14 cellular contexts compared by ENCODE assay signal in genomic region chr11:69102732-69103615, GRCh38. TPM values are rescaled to one million over a fixed set of nuclear protein-coding genes. Genes with fewer than 3 reads are reported as not detected.
DNase-seq lines count a peak whose midpoint lies in the region; FAIRE-seq and TF ChIP-seq lines count a peak whose summit lies in the region.
"Had no signal": no experiment of that assay in that cellular context is flagged by ENCODE, and none has a peak within 500 bp of the region (broad histone marks: within the 10 kb centered on the region; RNA-seq: fewer than 3 reads in every experiment).

No MANE protein-coding gene starts in this region.

- H3K36me3 Mint-ChIP-seq in astrocyte (ENCODE audit: low read depth, unreplicated experiment): peaks cover 2% of the 10 kb centered on the region
- H3K36me3 Mint-ChIP-seq in mesothelial cell of epicardium: no peaks in the 10 kb centered on the region
- H3K36me3 Mint-ChIP-seq: T-cell had no signal

- H3K79me2 ChIP-seq in astrocyte (ENCODE audit: insufficient read depth, low read length): no peaks in the 10 kb centered on the region
- H3K79me2 ChIP-seq: parathyroid adenoma had no signal

- H3K4me3 ChIP-seq in astrocyte (ENCODE audit: insufficient read depth, low read depth, low read length) (no peak overlapping the region), stomach (no peak overlapping the region)

- H4K20me1 ChIP-seq in astrocyte (ENCODE audit: insufficient read depth, low read length): peaks cover 2% of the 10 kb centered on the region

- TF ChIP-seq CTCF in astrocyte (IDR thresholded peaks at IDR 0.05; ENCODE audit: insufficient read depth, low read depth, low read length) (peak; percentile 3), mesothelial cell of epicardium (IDR thresholded peaks at IDR 0.05; ENCODE audit: unreplicated experiment) (peak; percentile 15), stomach (IDR thresholded peaks at IDR 0.05) (peak in 1 of 7 experiments; percentile 19)

- no peak overlapping the region for H3K4me2 ChIP-seq in astrocyte (ENCODE audit: low read length)

- no peaks in the 10 kb centered on the region for H3K36me3 ChIP-seq in astrocyte (ENCODE audit: insufficient read depth, low read length)
- H3K36me3 ChIP-seq in stomach: peaks cover 0 to 1% (median 0%) of the 10 kb centered on the region in 4 donors

- DNase-seq in NCI-H82 (lab: John Stamatoyannopoulos, UW) (peak; percentile 22), NCI-H82 treated with DMSO at 0.1 percent for 48 hours (lab: John Stamatoyannopoulos, UW; ENCODE audit: unreplicated experiment) (no peak), HTR-8/SVneo (ENCODE audit: insufficient read length, low spot score) (no peak), astrocyte (ENCODE audit: low read depth) (no peak), mesothelial cell of epicardium (ENCODE audit: low spot score in 2 of 2, unreplicated experiment in 2 of 2) (no peak), mucosa of gallbladder (ENCODE audit: low spot score) (no peak), stomach (no peak)
- no peak for DNase-seq in central memory CD4-positive, alpha-beta T cell
- DNase-seq: KG1; stimulated activated CD4-positive, alpha-beta T cell treated with anti-CD3 and anti-CD28 coated beads, Interleukin-4, amount 100 ng/mL, for 1 hour; T-cell had no signal

- intact Hi-C loops in stomach (cut with DNase I; ENCODE audit: low total_unique reads): loop anchor here (5.0 kb wide), 1 partner anchor 544 kb away; no protein-coding TSS in a partner anchor

- H3K27me3 ChIP-seq in astrocyte (ENCODE audit: insufficient read depth, low read length): peaks cover 8% of the 10 kb centered on the region
- H3K27me3 ChIP-seq in stomach: peaks cover 0 to 14% (median 0%) of the 10 kb centered on the region in 3 donors

- H3K4me3 Mint-ChIP-seq in astrocyte (ENCODE audit: unreplicated experiment) (no peak overlapping the region), mesothelial cell of epicardium (no peak overlapping the region)
- H3K4me3 Mint-ChIP-seq: T-cell had no signal

- no peak overlapping the region for H3K27ac ChIP-seq in astrocyte (ENCODE audit: low read depth, low read length)
- H3K27ac ChIP-seq in stomach: no peak overlapping the region
- H3K27ac ChIP-seq: parathyroid adenoma had no signal

- H3K27me3 Mint-ChIP-seq in astrocyte (ENCODE audit: low read depth, unreplicated experiment): peaks cover 55% of the 10 kb centered on the region
- peaks cover 9% of the 10 kb centered on the region for H3K27me3 Mint-ChIP-seq in mesothelial cell of epicardium (ENCODE audit: low read depth)

- no peaks in the 10 kb centered on the region for H3K4me1 ChIP-seq in astrocyte (ENCODE audit: insufficient read depth, low read length)
- H3K4me1 ChIP-seq in stomach: peaks cover 8 to 43% (median 31%) of the 10 kb centered on the region in 4 donors
- H3K4me1 ChIP-seq: parathyroid adenoma had no signal

- H3K9me3 ChIP-seq in astrocyte (ENCODE audit: insufficient read depth, low read depth, low read length) (peaks cover 6% of the 10 kb centered on the region), stomach (no peaks in the 10 kb centered on the region)

- no peak overlapping the region for H3K9ac ChIP-seq in astrocyte (ENCODE audit: low read length)
- H3K9ac ChIP-seq: parathyroid adenoma had no signal

- no peak for TF ChIP-seq POLR2A in stomach (IDR thresholded peaks at IDR 0.05)

- no peaks in the 10 kb centered on the region for H3K9me3 Mint-ChIP-seq in astrocyte (ENCODE audit: unreplicated experiment)
- H3K9me3 Mint-ChIP-seq in mesothelial cell of epicardium: no peaks in the 10 kb centered on the region
- H3K9me3 Mint-ChIP-seq: T-cell had no signal

- FAIRE-seq in HTR-8/SVneo (lab: Jason Lieb, UNC): peak; percentile 76
- no peak for FAIRE-seq in astrocyte (lab: Jason Lieb, UNC)
- FAIRE-seq: H54 had no signal

- 61 to 73% (median 70%) methylated on average over 18 to 24 of the region's 24 CpGs for WGBS in stomach, 5 donors

- no peak overlapping the region for H3K27ac Mint-ChIP-seq in astrocyte (ENCODE audit: unreplicated experiment)
- no peak overlapping the region for H3K27ac Mint-ChIP-seq in mesothelial cell of epicardium
- H3K27ac Mint-ChIP-seq: T-cell had no signal

- no peaks in the 10 kb centered on the region for H3K4me1 Mint-ChIP-seq in astrocyte (ENCODE audit: low read depth, unreplicated experiment)
- H3K4me1 Mint-ChIP-seq in mesothelial cell of epicardium: peaks cover 17% of the 10 kb centered on the region

- TF ChIP-seq EP300 in stomach (IDR thresholded peaks at IDR 0.05): no peak

- H2AFZ ChIP-seq in astrocyte (ENCODE audit: low read depth, low read length): no peak overlapping the region
- H2AFZ ChIP-seq: parathyroid adenoma had no signal

RNA-seq across cellular contexts. Expression of gene SMIM38, which starts 52.8 kb away (rescaled TPM):
- not detected in 2 replicates for total RNA-seq in astrocyte
- total RNA-seq in mesothelial cell of epicardium: 1.9 to 2.5 TPM (median 2.1 TPM) in 3 replicates
- total RNA-seq in mucosa of gallbladder: 0.40 TPM
- 10 to 100 TPM in 2 of 5 donors, 1 to 10 TPM in 2, not detected in 1; 1.2 to 31.2 (median 14.7) TPM for total RNA-seq in stomach
- polyA plus RNA-seq in stomach: 10 to 100 TPM in 1 of 3 donors, 1 to 10 TPM in 2; 1.9 to 22.7 (median 8.1) TPM
- total RNA-seq: left lobe of liver had no signal

RNA-seq across cellular contexts. Expression of gene TPCN2, which starts 54.2 kb away (rescaled TPM):
- total RNA-seq in astrocyte: 8.4 and 9.5 TPM in 2 replicates
- total RNA-seq in mesothelial cell of epicardium: 20.5 to 23.7 TPM (median 22.1 TPM) in 3 replicates
- total RNA-seq in mucosa of gallbladder: 29.1 TPM
- 10 to 100 TPM in 4 of 5 donors, 1 to 10 TPM in 1; 6.4 to 66.1 (median 33.0) TPM for total RNA-seq in stomach
- 10 to 100 TPM; 16.4 to 29.8 (median 19.7) TPM for polyA plus RNA-seq in stomach
